9 cellular contexts compared by ENCODE assay signal in genomic region chr6:163356324-163356723, GRCh38. TPM values are rescaled to one million over a fixed set of nuclear protein-coding genes. Genes with fewer than 3 reads are reported as not detected.
DNase-seq lines count a peak whose midpoint lies in the region; ATAC-seq and TF ChIP-seq lines count a peak whose summit lies in the region.
"Had no signal": no experiment of that assay in that cellular context is flagged by ENCODE, and none has a peak within 500 bp of the region (broad histone marks: within the 10 kb centered on the region; RNA-seq: fewer than 3 reads in every experiment).

No MANE protein-coding gene starts in this region.

- ATAC-seq in HG02973 (IDR thresholded peaks at IDR 0.05; ENCODE audit: unreplicated experiment), result no peak

- H3K9me3 Mint-ChIP-seq in HFFc6, result no peaks in the 10 kb centered on the region
- H3K9me3 Mint-ChIP-seq in immature natural killer cell, result no peaks in the 10 kb centered on the region

- no peak overlapping the region for H3K4me3 ChIP-seq in skin epidermis

- no peak for TF ChIP-seq CTCF in HFFc6 (IDR thresholded peaks at IDR 0.05)

- H3K27ac ChIP-seq in skin epidermis, result peak overlapping the region in 19 of 21 experiments; percentile 16 to 88 (median 67)

- H3K4me3 Mint-ChIP-seq in HFFc6, result no peak overlapping the region; the same call in 1 of the 2 replicates
- no peak overlapping the region for H3K4me3 Mint-ChIP-seq in immature natural killer cell

- H3K27ac Mint-ChIP-seq in HFFc6, result peak overlapping the region; percentile 67; the same call in 1 of the 2 replicates
- no peak overlapping the region for H3K27ac Mint-ChIP-seq in immature natural killer cell

- H3K36me3 Mint-ChIP-seq in HFFc6 (ENCODE audit: low read depth) (no peaks in the 10 kb centered on the region), immature natural killer cell (no peaks in the 10 kb centered on the region)

- H3K4me1 Mint-ChIP-seq in HFFc6 (ENCODE audit: low read depth), result peaks cover 7% of the 10 kb centered on the region
- H3K4me1 Mint-ChIP-seq in immature natural killer cell, result no peaks in the 10 kb centered on the region

- H3K27me3 Mint-ChIP-seq in HFFc6 (ENCODE audit: insufficient read depth) (peaks cover 5% of the 10 kb centered on the region; the same call in 1 of the 2 replicates), immature natural killer cell (ENCODE audit: low read depth in 3 of 3) (peaks cover 0 to 2% (median 2%) of the 10 kb centered on the region in 3 donors)

- DNase-seq in HFFc6, result peak; percentile 12
- DNase-seq in amniotic epithelial cell (ENCODE audit: low read depth), result peak; percentile 34
- peak in 41 of 51 donors; percentile 23 to 88 (median 70) for DNase-seq in hypothalamus (lab: John Stamatoyannopoulos, UW)
- no peak for DNase-seq in immature natural killer cell
- DNase-seq in NCI-H510A treated with DMSO at 0.1 percent for 48 hours (lab: John Stamatoyannopoulos, UW), result no peak
- no peak for DNase-seq in activated CD4-positive, alpha-beta T cell treated with anti-CD3 and anti-CD28 coated beads, Interleukin-2, amount 50 U/mL, for 4 hours
- DNase-seq: stimulated activated naive CD4-positive, alpha-beta T cell had no signal

RNA-seq across cellular contexts. Expression of gene QKI, which starts 58.2 kb away (rescaled TPM):
- 10 to 100 TPM; 71.3 to 90.5 (median 85.1) TPM for total RNA-seq in HFFc6 (2021; fragmentation: NEBNext Ultra II Directional; extraction: Animal tissue kit (Norgen Biotek cat#: 25700))
- 10 to 100 TPM; 12.3 to 29.1 (median 21.1) TPM for polyA plus RNA-seq in immature natural killer cell

Comparison
In these comparisons a context has a peak if more than half of its experiments do, and no peak if none do; other contexts are left out.
1. DNase-seq: peak in HFFc6 (single experiment), amniotic epithelial cell (single experiment) and hypothalamus (41 of 51); none in immature natural killer cell (0 of 3), NCI-H510A treated with DMSO at 0.1 percent for 48 hours (single experiment) and activated CD4-positive, alpha-beta T cell treated with anti-CD3 and anti-CD28 coated beads, Interleukin-2, amount 50 U/mL, for 4 hours (0 of 2).